ENCODE assay signal across 1 cellular context in the genomic region with DNA sequence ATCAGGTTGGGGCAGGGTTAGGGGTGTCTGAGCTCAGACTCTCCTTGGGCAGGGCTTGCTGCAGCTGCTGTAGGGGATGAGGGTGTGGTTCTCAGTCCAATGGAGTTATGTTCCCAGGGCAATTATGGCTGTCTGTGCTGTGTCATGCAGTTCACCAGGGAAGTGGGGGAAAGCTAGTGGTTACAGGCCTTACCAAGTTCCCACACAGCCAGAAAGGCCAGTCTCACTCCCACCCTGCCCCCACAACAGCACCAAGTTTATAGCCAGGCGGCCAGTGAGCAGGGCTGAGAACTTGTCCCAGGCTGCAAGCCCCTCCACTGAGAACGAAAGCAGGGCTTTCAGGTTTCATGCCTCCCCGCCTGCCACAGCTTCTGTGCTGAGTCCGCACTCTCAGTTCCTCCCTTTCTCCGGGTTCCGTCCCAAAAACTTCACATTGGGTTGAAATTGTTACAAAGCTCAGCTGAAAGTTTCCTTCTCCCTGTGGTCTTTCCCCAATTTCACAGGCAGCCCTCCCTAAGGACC.
TF ChIP-seq lines count a peak whose summit lies in the region.

No MANE protein-coding gene starts in this region.

TF ChIP-seq in K562, 482 proteins besides CTCF, POLR2A, EP300 and RAD21 (continued from another document):
- TF ChIP-seq, protein P1, sequence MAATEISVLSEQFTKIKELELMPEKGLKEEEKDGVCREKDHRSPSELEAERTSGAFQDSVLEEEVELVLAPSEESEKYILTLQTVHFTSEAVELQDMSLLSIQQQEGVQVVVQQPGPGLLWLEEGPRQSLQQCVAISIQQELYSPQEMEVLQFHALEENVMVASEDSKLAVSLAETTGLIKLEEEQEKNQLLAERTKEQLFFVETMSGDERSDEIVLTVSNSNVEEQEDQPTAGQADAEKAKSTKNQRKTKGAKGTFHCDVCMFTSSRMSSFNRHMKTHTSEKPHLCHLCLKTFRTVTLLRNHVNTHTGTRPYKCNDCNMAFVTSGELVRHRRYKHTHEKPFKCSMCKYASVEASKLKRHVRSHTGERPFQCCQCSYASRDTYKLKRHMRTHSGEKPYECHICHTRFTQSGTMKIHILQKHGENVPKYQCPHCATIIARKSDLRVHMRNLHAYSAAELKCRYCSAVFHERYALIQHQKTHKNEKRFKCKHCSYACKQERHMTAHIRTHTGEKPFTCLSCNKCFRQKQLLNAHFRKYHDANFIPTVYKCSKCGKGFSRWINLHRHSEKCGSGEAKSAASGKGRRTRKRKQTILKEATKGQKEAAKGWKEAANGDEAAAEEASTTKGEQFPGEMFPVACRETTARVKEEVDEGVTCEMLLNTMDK (IDR thresholded peaks at IDR 0.05; ENCODE audit: borderline replicate concordance, insufficient read depth, low read depth, low read length, poor library complexity, severe bottlenecking) = no peak
- no peak for TF ChIP-seq TAL1 (IDR thresholded peaks at IDR 0.05)
- TF ChIP-seq KDM5B (IDR thresholded peaks at IDR 0.05; ENCODE audit: insufficient replicate concordance, low read depth, low read length) = no peak
- TF ChIP-seq, protein P2, sequence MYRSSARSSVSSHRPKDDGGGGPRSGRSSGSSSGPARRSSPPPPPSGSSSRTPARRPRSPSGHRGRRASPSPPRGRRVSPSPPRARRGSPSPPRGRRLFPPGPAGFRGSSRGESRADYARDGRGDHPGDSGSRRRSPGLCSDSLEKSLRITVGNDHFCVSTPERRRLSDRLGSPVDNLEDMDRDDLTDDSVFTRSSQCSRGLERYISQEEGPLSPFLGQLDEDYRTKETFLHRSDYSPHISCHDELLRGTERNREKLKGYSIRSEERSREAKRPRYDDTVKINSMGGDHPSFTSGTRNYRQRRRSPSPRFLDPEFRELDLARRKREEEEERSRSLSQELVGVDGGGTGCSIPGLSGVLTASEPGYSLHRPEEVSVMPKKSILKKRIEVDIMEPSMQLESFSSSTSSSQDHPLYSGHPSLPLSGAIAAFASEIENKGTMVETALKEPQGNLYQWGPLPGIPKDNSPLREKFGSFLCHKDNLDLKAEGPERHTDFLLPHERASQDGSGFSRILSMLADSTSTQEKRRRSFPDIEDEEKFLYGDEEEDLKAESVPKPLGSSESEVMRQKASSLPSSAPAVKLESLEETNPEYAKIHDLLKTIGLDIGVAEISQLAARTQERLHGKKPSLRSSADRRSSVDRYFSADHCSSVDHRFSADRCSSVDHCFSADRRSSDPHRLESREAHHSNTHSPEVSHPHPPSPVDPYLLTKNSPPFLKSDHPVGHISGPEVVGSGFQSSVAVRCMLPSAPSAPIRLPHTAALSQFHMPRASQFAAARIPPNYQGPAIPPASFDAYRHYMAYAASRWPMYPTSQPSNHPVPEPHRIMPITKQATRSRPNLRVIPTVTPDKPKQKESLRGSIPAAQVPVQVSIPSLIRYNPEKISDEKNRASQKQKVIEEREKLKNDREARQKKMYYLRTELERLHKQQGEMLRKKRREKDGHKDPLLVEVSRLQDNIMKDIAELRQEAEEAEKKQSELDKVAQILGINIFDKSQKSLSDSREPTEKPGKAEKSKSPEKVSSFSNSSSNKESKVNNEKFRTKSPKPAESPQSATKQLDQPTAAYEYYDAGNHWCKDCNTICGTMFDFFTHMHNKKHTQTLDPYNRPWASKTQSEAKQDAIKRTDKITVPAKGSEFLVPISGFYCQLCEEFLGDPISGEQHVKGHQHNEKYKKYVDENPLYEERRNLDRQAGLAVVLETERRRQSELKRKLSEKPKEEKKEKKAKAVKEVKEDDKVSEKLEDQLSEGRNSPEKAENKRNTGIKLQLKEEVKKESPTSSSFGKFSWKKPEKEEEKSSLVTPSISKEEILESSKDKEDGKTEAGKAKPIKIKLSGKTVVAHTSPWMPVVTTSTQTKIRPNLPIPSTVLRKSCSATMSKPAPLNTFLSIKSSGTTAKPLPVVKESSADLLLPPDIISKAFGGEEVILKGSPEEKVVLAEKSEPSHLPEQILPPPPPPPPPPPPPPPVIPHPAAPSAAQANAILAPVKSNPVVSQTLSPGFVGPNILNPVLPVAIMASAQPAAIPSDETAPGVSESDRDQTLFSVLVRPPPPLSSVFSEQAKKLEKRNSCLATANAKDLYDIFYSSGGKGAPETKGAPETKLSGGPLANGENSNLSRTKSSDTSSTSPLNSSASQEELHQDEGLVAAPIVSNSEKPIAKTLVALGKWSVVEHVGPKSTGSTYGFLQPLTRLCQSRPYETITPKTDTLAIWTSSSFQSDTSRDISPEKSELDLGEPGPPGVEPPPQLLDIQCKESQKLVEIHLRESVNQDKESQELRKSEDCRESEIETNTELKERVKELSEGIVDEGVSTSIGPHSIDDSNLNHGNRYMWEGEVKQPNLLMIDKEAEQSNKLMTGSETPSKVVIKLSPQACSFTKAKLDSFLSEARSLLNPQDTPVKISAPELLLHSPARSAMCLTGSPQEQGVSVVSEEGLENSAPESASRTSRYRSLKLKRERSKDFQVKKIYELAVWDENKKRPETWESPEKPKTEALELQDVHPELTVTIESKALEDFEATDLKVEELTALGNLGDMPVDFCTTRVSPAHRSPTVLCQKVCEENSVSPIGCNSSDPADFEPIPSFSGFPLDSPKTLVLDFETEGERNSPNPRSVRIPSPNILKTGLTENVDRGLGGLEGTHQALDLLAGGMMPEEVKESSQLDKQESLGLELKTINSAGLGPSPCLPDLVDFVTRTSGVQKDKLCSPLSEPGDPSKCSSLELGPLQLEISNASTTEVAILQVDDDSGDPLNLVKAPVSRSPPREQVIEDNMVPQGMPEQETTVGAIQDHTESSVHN (IDR thresholded peaks at IDR 0.05; ENCODE audit: borderline replicate concordance in 1 of 2, low read depth in 1 of 2) = no peak
- TF ChIP-seq ZNF830 (CRISPR knock-in tag; IDR thresholded peaks at IDR 0.05) = no peak
- no peak for TF ChIP-seq TFAP4 (CRISPR knock-in tag; IDR thresholded peaks at IDR 0.05; ENCODE audit: borderline replicate concordance)
- no peak for TF ChIP-seq PRMT5 (CRISPR knock-in tag; IDR thresholded peaks at IDR 0.05)
- no peak for TF ChIP-seq RAD51 (IDR thresholded peaks at IDR 0.05; ENCODE audit: borderline replicate concordance, low read depth)
- no peak for TF ChIP-seq RHOXF2B (CRISPR knock-in tag; conservative IDR thresholded peaks at IDR 0.05)
- TF ChIP-seq SREBF1 (IDR thresholded peaks at IDR 0.05; ENCODE audit: borderline replicate concordance, low read depth, low read length) = no peak
- TF ChIP-seq CBFA2T3 (IDR thresholded peaks at IDR 0.05) = no peak
- TF ChIP-seq ZFP91 (CRISPR knock-in tag; IDR thresholded peaks at IDR 0.05) = no peak
- no peak for TF ChIP-seq COPS2 (conservative IDR thresholded peaks at IDR 0.05)
- TF ChIP-seq SAP30 (IDR thresholded peaks at IDR 0.05; ENCODE audit: borderline replicate concordance, insufficient read depth, low read depth, low read length, poor library complexity, severe bottlenecking) = no peak
TF ChIP-seq in K562: peak in this region for 0.
